Comparison of ENCODE assay signal across 9 cellular contexts in genomic region chr1:9127395-9128160, GRCh38. TPM values are rescaled to one million over a fixed set of nuclear protein-coding genes. Genes with fewer than 3 reads are reported as not detected.
DNase-seq lines count a peak whose midpoint lies in the region; ATAC-seq, FAIRE-seq and TF ChIP-seq lines count a peak whose summit lies in the region.
"Had no signal": no experiment of that assay in that cellular context is flagged by ENCODE, and none has a peak within 500 bp of the region (broad histone marks: within the 10 kb centered on the region; RNA-seq: fewer than 3 reads in every experiment).

No MANE protein-coding gene starts in this region.

- peak overlapping the region; percentile 52; the same call in 1 of the 2 replicates for H3K27ac Mint-ChIP-seq in HFFc6
- peak overlapping the region; percentile 81 for H3K27ac Mint-ChIP-seq in stimulated activated naive B cell treated with anti-CD40 and anti-IgM and Interleukin-4, amounts not matched to agents 10 μg/mL and 1 μg/mL and 100 μg/mL, for 72 hours

- no peak for DNase-seq in HFFc6
- peak in 6 of 7 donors; percentile 57 to 82 (median 70) for DNase-seq in adrenal gland
- DNase-seq in keratinocyte (ENCODE audit: low read depth, low spot score), result no peak
- no peak for DNase-seq in stimulated activated naive B cell treated with anti-CD40 and anti-IgM and Interleukin-4, amounts not matched to agents 10 μg/mL and 1 μg/mL and 100 μg/mL, for 72 hours
- no peak for DNase-seq in NOMO-1 treated with dmso at 0.1 percent for 144 hours (lab: John Stamatoyannopoulos, UW; ENCODE audit: unreplicated experiment)
- no peak for DNase-seq in NCI-H226
- no peak for DNase-seq in hypothalamus (lab: John Stamatoyannopoulos, UW)

- peak; percentile 52 for FAIRE-seq in keratinocyte (lab: Jason Lieb, UNC)
- FAIRE-seq: H54 had no signal

- H3K36me3 Mint-ChIP-seq in HFFc6 (ENCODE audit: low read depth), result no peaks in the 10 kb centered on the region
- peaks cover 2 to 6% of the 10 kb centered on the region in 2 donors for H3K36me3 Mint-ChIP-seq in stimulated activated naive B cell treated with anti-CD40 and anti-IgM and Interleukin-4, amounts not matched to agents 10 μg/mL and 1 μg/mL and 100 μg/mL, for 72 hours

- H3K4me1 Mint-ChIP-seq in HFFc6 (ENCODE audit: low read depth), result peaks cover 35% of the 10 kb centered on the region
- peaks cover 24 to 49% of the 10 kb centered on the region in 2 donors for H3K4me1 Mint-ChIP-seq in stimulated activated naive B cell treated with anti-CD40 and anti-IgM and Interleukin-4, amounts not matched to agents 10 μg/mL and 1 μg/mL and 100 μg/mL, for 72 hours

- TF ChIP-seq CTCF in HFFc6 (IDR thresholded peaks at IDR 0.05) (no peak), adrenal gland (IDR thresholded peaks at IDR 0.05) (no peak), keratinocyte (optimal IDR thresholded peaks at IDR 0.05 in 1 of 3, IDR thresholded peaks at IDR 0.05 in 1 of 3, conservative IDR thresholded peaks at IDR 0.05 in 1 of 3; ENCODE audit: extremely low read depth in 1 of 3, insufficient read depth in 2 of 3, low read length in 3 of 3) (no peak)

- H3K4me3 Mint-ChIP-seq in HFFc6, result peak overlapping the region; percentile 90
- peak overlapping the region; percentile 91 to 98 for H3K4me3 Mint-ChIP-seq in stimulated activated naive B cell treated with anti-CD40 and anti-IgM and Interleukin-4, amounts not matched to agents 10 μg/mL and 1 μg/mL and 100 μg/mL, for 72 hours

- no peak for TF ChIP-seq POLR2A in adrenal gland (IDR thresholded peaks at IDR 0.05)

- H3K4me3 ChIP-seq in adrenal gland, result peak overlapping the region in 3 of 4 donors; percentile 13 to 76 (median 50)
- peak overlapping the region; percentile 64 to 92 (median 83) for H3K4me3 ChIP-seq in keratinocyte (ENCODE audit: control insufficient read depth in 2 of 3, extremely low read depth in 1 of 3, insufficient read depth in 2 of 3, low read depth in 1 of 3, low read length in 3 of 3)

- intact Hi-C loops in adrenal gland (cut with DNase I), result no loop called here

- peak overlapping the region; percentile 84 for H3K9ac ChIP-seq in keratinocyte (ENCODE audit: control insufficient read depth, extremely low read depth, insufficient read depth, low read length)

- H3K4me1 ChIP-seq in adrenal gland (replicated peaks in 1 of 2) (peaks cover 6 to 24% of the 10 kb centered on the region in 2 donors), keratinocyte (ENCODE audit: control insufficient read depth, extremely low read depth, insufficient read depth, low read length) (peaks cover 43% of the 10 kb centered on the region)

- peak overlapping the region; percentile 43 to 95 (median 75) for H3K27ac ChIP-seq in adrenal gland
- H3K27ac ChIP-seq in keratinocyte (ENCODE audit: control insufficient read depth, insufficient read depth, low read length), result peak overlapping the region; percentile 63

- H3K36me3 ChIP-seq in adrenal gland (replicated peaks in 1 of 2), result no peaks in the 10 kb centered on the region
- H3K36me3 ChIP-seq in keratinocyte (ENCODE audit: control insufficient read depth in 2 of 2, extremely low read depth in 1 of 2, insufficient read depth in 2 of 2, low read length in 2 of 2), result no peaks in the 10 kb centered on the region

- peak overlapping the region; percentile 82 for H2AFZ ChIP-seq in keratinocyte (ENCODE audit: control insufficient read depth, low read length)

- peaks cover 3% of the 10 kb centered on the region for H3K27me3 Mint-ChIP-seq in HFFc6 (ENCODE audit: insufficient read depth)
- no peaks in the 10 kb centered on the region for H3K27me3 Mint-ChIP-seq in stimulated activated naive B cell treated with anti-CD40 and anti-IgM and Interleukin-4, amounts not matched to agents 10 μg/mL and 1 μg/mL and 100 μg/mL, for 72 hours

- H3K4me2 ChIP-seq in keratinocyte (ENCODE audit: control insufficient read depth, extremely low read depth, insufficient read depth, low read depth, low read length), result peak overlapping the region; percentile 99

- H3K79me2 ChIP-seq in keratinocyte (ENCODE audit: control insufficient read depth, insufficient read depth, low read length), result peaks cover 21% of the 10 kb centered on the region

- H3K9me3 Mint-ChIP-seq in HFFc6, result no peaks in the 10 kb centered on the region
- no peaks in the 10 kb centered on the region for H3K9me3 Mint-ChIP-seq in stimulated activated naive B cell treated with anti-CD40 and anti-IgM and Interleukin-4, amounts not matched to agents 10 μg/mL and 1 μg/mL and 100 μg/mL, for 72 hours

- H3K9me3 ChIP-seq in adrenal gland (replicated peaks in 1 of 3) (no peaks in the 10 kb centered on the region), keratinocyte (ENCODE audit: control insufficient read depth, low read depth, low read length) (no peaks in the 10 kb centered on the region)

- ATAC-seq in stimulated activated naive B cell treated with anti-CD40 and anti-IgM and Interleukin-4, amounts not matched to agents 10 μg/mL and 1 μg/mL and 100 μg/mL, for 72 hours (replicated peaks), result no peak
- ATAC-seq in GM18517 (IDR thresholded peaks at IDR 0.05; ENCODE audit: unreplicated experiment), result no peak

- 35 to 50% (median 42%) methylated on average over 16 to 19 of the region's 19 CpGs for WGBS in adrenal gland, 4 donors

- dilution Hi-C loops in keratinocyte (cut with MboI; ENCODE audit: extremely low pct_ligation_motif_present, low sequenced_read_pairs), result no loop called here

- H4K20me1 ChIP-seq in keratinocyte (ENCODE audit: control insufficient read depth, extremely low read depth, insufficient read depth, low read length), result no peaks in the 10 kb centered on the region

- no peaks in the 10 kb centered on the region for H3K9me1 ChIP-seq in keratinocyte (ENCODE audit: control insufficient read depth, extremely low read depth, insufficient read depth, low read length)

- no peaks in the 10 kb centered on the region for H3K27me3 ChIP-seq in adrenal gland
- H3K27me3 ChIP-seq in keratinocyte (ENCODE audit: control insufficient read depth, extremely low read depth, insufficient read depth, low read length), result no peaks in the 10 kb centered on the region

RNA-seq across cellular contexts. Expression of gene GPR157, which starts 1.3 kb away (rescaled TPM):
- total RNA-seq in HFFc6 (2021; fragmentation: NEBNext Ultra II Directional; extraction: Animal tissue kit (Norgen Biotek cat#: 25700)), result 10 to 100 TPM in 2 of 6 experiments, 1 to 10 TPM in 4; 8.2 to 11.1 (median 9.7) TPM
- total RNA-seq in adrenal gland, result 10 to 100 TPM in 4 of 8 donors, 1 to 10 TPM in 4; 5.0 to 16.8 (median 9.8) TPM
- polyA plus RNA-seq in adrenal gland, result 1 to 10 TPM; 2.0 to 6.7 (median 2.9) TPM
- 4.4 to 6.5 TPM (median 6.1 TPM) in 3 replicates for polyA plus RNA-seq in keratinocyte
- 6.1 TPM for polyA plus RNA-seq in keratinocyte (2011; ENCODE audit: low read depth)
- polyA plus RNA-seq in keratinocyte (2011; cell fraction: cytosol; rRNA removed), result 3.5 and 3.6 TPM in 2 replicates
- 8.9 and 9.9 TPM in 2 replicates for polyA plus RNA-seq in keratinocyte (2011; cell fraction: nucleus; rRNA removed)
- polyA plus RNA-seq in keratinocyte (2012; ENCODE audit: low replicate concordance), result 11.2 and 16.4 TPM in 2 replicates
- polyA minus RNA-seq in keratinocyte, result 6.5 to 11.5 TPM (median 11.1 TPM) in 3 replicates
- 32.4 TPM for polyA minus RNA-seq in keratinocyte (2011; cell fraction: cytosol; rRNA and poly(A)+ RNA removed)
- polyA minus RNA-seq in keratinocyte (2011; cell fraction: nucleus; rRNA and poly(A)+ RNA removed), result 12.2 and 52.3 TPM in 2 replicates

RNA-seq across cellular contexts. Expression of gene SLC2A5, which starts 58.1 kb away (rescaled TPM):
- under 1 TPM in 5 of 6 experiments, not detected in 1; 0.10 to 0.83 (median 0.18) TPM for total RNA-seq in HFFc6 (2021; fragmentation: NEBNext Ultra II Directional; extraction: Animal tissue kit (Norgen Biotek cat#: 25700))
- total RNA-seq in adrenal gland, result 10 to 100 TPM in 5 of 8 donors, 1 to 10 TPM in 3; 1.1 to 29.9 (median 14.9) TPM
- polyA plus RNA-seq in adrenal gland (1 to 10 TPM; 2.4 to 5.7 (median 2.8) TPM), keratinocyte (0.16 to 1.1 TPM (median 0.77 TPM) in 3 replicates)
- not detected for polyA plus RNA-seq in keratinocyte (2011; ENCODE audit: low read depth)
- 0.06 and 0.22 TPM in 2 replicates for polyA plus RNA-seq in keratinocyte (2011; cell fraction: cytosol; rRNA removed)
- 1.2 and 1.9 TPM in 2 replicates for polyA plus RNA-seq in keratinocyte (2011; cell fraction: nucleus; rRNA removed)
- 0.18 and 0.36 TPM in 2 replicates for polyA plus RNA-seq in keratinocyte (2012; ENCODE audit: low replicate concordance)
- polyA minus RNA-seq in keratinocyte, result 0.66 to 1.8 TPM in 2 of 3 replicates, not detected in the other
- 2.1 TPM for polyA minus RNA-seq in keratinocyte (2011; cell fraction: cytosol; rRNA and poly(A)+ RNA removed)
- polyA minus RNA-seq in keratinocyte (2011; cell fraction: nucleus; rRNA and poly(A)+ RNA removed), result 0.84 and 1.8 TPM in 2 replicates

Comparison
In these comparisons a context has a peak if more than half of its experiments do, and no peak if none do; other contexts are left out.
1. DNase-seq: peak in adrenal gland (6 of 7); none in HFFc6 (single experiment), keratinocyte (single experiment), stimulated activated naive B cell treated with anti-CD40 and anti-IgM and Interleukin-4, amounts not matched to agents 10 μg/mL and 1 μg/mL and 100 μg/mL, for 72 hours (single experiment), NOMO-1 treated with dmso at 0.1 percent for 144 hours (single experiment), NCI-H226 (single experiment) and hypothalamus (0 of 51).